In genomic region chr19:17339088-17339741, GRCh38 we compare ENCODE assay signal across 11 cellular contexts. TPM values are rescaled to one million over a fixed set of nuclear protein-coding genes. Genes with fewer than 3 reads are reported as not detected.
DNase-seq lines count a peak whose midpoint lies in the region; ATAC-seq and TF ChIP-seq lines count a peak whose summit lies in the region.
"Had no signal": no experiment of that assay in that cellular context is flagged by ENCODE, and none has a peak within 500 bp of the region (broad histone marks: within the 10 kb centered on the region; RNA-seq: fewer than 3 reads in every experiment).

No MANE protein-coding gene starts in this region.

- peaks cover 20% of the 10 kb centered on the region; the same call in 1 of the 2 replicates for H3F3A ChIP-seq in GM23338 (replicated peaks; ENCODE audit: low read depth)

- H3K9me3 Mint-ChIP-seq in GM23338 (peaks cover 3% of the 10 kb centered on the region; the same call in 1 of the 3 replicates), brain (no peaks in the 10 kb centered on the region)

- peak; percentile 1 for ATAC-seq in GM23338

- H3K27ac Mint-ChIP-seq in GM23338 (no peak overlapping the region), brain (no peak overlapping the region)

- H3K4me3 ChIP-seq in GM23338 (peak overlapping the region; percentile 81; the same call in 1 of the 2 replicates), hepatocyte (no peak overlapping the region)

- H3K36me3 ChIP-seq in GM23338 (ENCODE audit: insufficient read depth), result peaks cover 6% of the 10 kb centered on the region; the same call in 1 of the 2 replicates
- no peaks in the 10 kb centered on the region for H3K36me3 ChIP-seq in hepatocyte (replicated peaks; ENCODE audit: insufficient read depth, low read depth)

- no peaks in the 10 kb centered on the region for H3K9me3 ChIP-seq in hepatocyte (ENCODE audit: low read depth)

- peak overlapping the region; percentile 59 for H3K27ac ChIP-seq in GM23338 (ENCODE audit: low read depth)
- no peak overlapping the region for H3K27ac ChIP-seq in hepatocyte
- H3K27ac ChIP-seq: HL-60 had no signal

- DNase-seq in GM23338 (ENCODE audit: low spot score) (peak; percentile 74), T-helper 2 cell (peak in 3 of 5 experiments; percentile 23 to 44 (median 34)), hepatocyte (ENCODE audit: low spot score) (no peak), NCI-H526 (lab: John Stamatoyannopoulos, UW) (no peak), HCEC 1CT (no peak), NCI-H2227 (lab: John Stamatoyannopoulos, UW; ENCODE audit: unreplicated experiment) (no peak)
- DNase-seq in stimulated activated CD4-positive, alpha-beta T cell treated with anti-CD3 and anti-CD28 coated beads, Interleukin-12 subunit alpha, Interleukin-12 subunit beta, amount 100 ng/mL, for 48 hours (ENCODE audit: low read depth in 2 of 3, low spot score in 1 of 3), result peak in 2 of 3 donors; percentile 53 to 57
- DNase-seq: cortex of kidney, NCI-H2171 had no signal

- H3K27me3 ChIP-seq in GM23338 (ENCODE audit: insufficient read depth) (no peaks in the 10 kb centered on the region), hepatocyte (no peaks in the 10 kb centered on the region)

- H3K4me1 Mint-ChIP-seq in GM23338 (peaks cover 32% of the 10 kb centered on the region), brain (peaks cover 31% of the 10 kb centered on the region)

- H3K27me3 Mint-ChIP-seq in GM23338 (ENCODE audit: insufficient read depth, low read depth, poor library complexity), result peaks cover 24% of the 10 kb centered on the region
- peaks cover 5% of the 10 kb centered on the region for H3K27me3 Mint-ChIP-seq in brain

- no peak overlapping the region for H2AFZ ChIP-seq in GM23338
- H2AFZ ChIP-seq in hepatocyte, result no peak overlapping the region

- H3K9me2 ChIP-seq in GM23338 (ENCODE audit: insufficient read depth) (no peaks in the 10 kb centered on the region), hepatocyte (replicated peaks; ENCODE audit: insufficient read depth) (no peaks in the 10 kb centered on the region)

- H4K20me1 ChIP-seq in GM23338 (replicated peaks; ENCODE audit: insufficient read depth), result no peaks in the 10 kb centered on the region
- H4K20me1 ChIP-seq in hepatocyte (ENCODE audit: insufficient read depth, poor library complexity, severe bottlenecking), result no peaks in the 10 kb centered on the region

- H3K79me2 ChIP-seq in GM23338 (replicated peaks; ENCODE audit: insufficient read depth) (no peaks in the 10 kb centered on the region), hepatocyte (peaks cover 12% of the 10 kb centered on the region)

- H3K4me2 ChIP-seq in GM23338, result peak overlapping the region; percentile 48; the same call in 1 of the 2 replicates
- no peak overlapping the region for H3K4me2 ChIP-seq in hepatocyte

- peak overlapping the region; percentile 95; the same call in 2 of the 3 replicates for H3K4me3 Mint-ChIP-seq in GM23338
- peak overlapping the region; percentile 60 to 97 (median 89) for H3K4me3 Mint-ChIP-seq in brain

- H3K4me1 ChIP-seq in GM23338 (ENCODE audit: insufficient read depth) (peaks cover 26% of the 10 kb centered on the region; the same call in 1 of the 2 replicates), hepatocyte (ENCODE audit: insufficient read depth) (peaks cover 11% of the 10 kb centered on the region)

- WGBS in hepatocyte (ENCODE audit: low lambda C conversion rate, missing lambda C conversion rate), result 97% methylated on average over 25 of the region's 34 CpGs

- TF ChIP-seq CTCF in GM23338 (conservative IDR thresholded peaks at IDR 0.05; ENCODE audit: low read depth in 2 of 2) (no peak), brain (conservative IDR thresholded peaks at IDR 0.05) (no peak), hepatocyte (IDR thresholded peaks at IDR 0.05; ENCODE audit: poor library complexity) (no peak)

- H3K36me3 Mint-ChIP-seq in GM23338 (ENCODE audit: low read depth), result peaks cover 32% of the 10 kb centered on the region
- peaks cover 15% of the 10 kb centered on the region for H3K36me3 Mint-ChIP-seq in brain

TF ChIP-seq in GM23338, 12 proteins besides CTCF, POLR2A, EP300 and RAD21 (continues in another document):
- TF ChIP-seq POLR2AphosphoS5 (IDR thresholded peaks at IDR 0.05; ENCODE audit: low read depth) (no peak), JUNB (IDR thresholded peaks at IDR 0.05; ENCODE audit: unreplicated experiment) (no peak), REST (IDR thresholded peaks at IDR 0.05; ENCODE audit: unreplicated experiment) (no peak), ZNF331 (CRISPR knock-in tag; IDR thresholded peaks at IDR 0.05; ENCODE audit: low read depth) (no peak), STAT1 (IDR thresholded peaks at IDR 0.05; ENCODE audit: unreplicated experiment) (no peak), ZNF114 (CRISPR knock-in tag; IDR thresholded peaks at IDR 0.05) (no peak), EZH2 (IDR thresholded peaks at IDR 0.05; ENCODE audit: low read depth, unreplicated experiment) (no peak), EZH2phosphoT487 (IDR thresholded peaks at IDR 0.05; ENCODE audit: unreplicated experiment) (no peak), NANOG (IDR thresholded peaks at IDR 0.05; ENCODE audit: borderline replicate concordance) (no peak)
- TF ChIP-seq, protein P1, sequence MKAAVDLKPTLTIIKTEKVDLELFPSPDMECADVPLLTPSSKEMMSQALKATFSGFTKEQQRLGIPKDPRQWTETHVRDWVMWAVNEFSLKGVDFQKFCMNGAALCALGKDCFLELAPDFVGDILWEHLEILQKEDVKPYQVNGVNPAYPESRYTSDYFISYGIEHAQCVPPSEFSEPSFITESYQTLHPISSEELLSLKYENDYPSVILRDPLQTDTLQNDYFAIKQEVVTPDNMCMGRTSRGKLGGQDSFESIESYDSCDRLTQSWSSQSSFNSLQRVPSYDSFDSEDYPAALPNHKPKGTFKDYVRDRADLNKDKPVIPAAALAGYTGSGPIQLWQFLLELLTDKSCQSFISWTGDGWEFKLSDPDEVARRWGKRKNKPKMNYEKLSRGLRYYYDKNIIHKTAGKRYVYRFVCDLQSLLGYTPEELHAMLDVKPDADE (IDR thresholded peaks at IDR 0.05), result no peak

RNA-seq across cellular contexts. Expression of gene GTPBP3, which starts 1.9 kb away (rescaled TPM):
- total RNA-seq in GM23338 (2014; rRNA removed; shearing (Covaris generic)), result 67.8 and 78.6 TPM in 2 replicates
- polyA plus RNA-seq in GM23338 (2016; fragmentation: Nextera tagmentation; extraction: Ambion mirVana), result 23.5 and 25.4 TPM in 2 replicates
- 14.5 TPM for polyA plus RNA-seq in brain (ENCODE audit: insufficient read depth, low read depth, low replicate concordance)
- 18.1 and 20.9 TPM in 2 replicates for total RNA-seq in hepatocyte
- 13.2 and 18.1 TPM in 2 replicates for polyA plus RNA-seq in hepatocyte

RNA-seq across cellular contexts. Expression of gene ANO8, which starts 4.6 kb away (rescaled TPM):
- 14.4 and 24.9 TPM in 2 replicates for total RNA-seq in GM23338 (2014; rRNA removed; shearing (Covaris generic))
- 4.3 and 4.5 TPM in 2 replicates for polyA plus RNA-seq in GM23338 (2016; fragmentation: Nextera tagmentation; extraction: Ambion mirVana)
- 14.9 TPM for polyA plus RNA-seq in brain (ENCODE audit: insufficient read depth, low read depth, low replicate concordance)
- 4.6 and 7.3 TPM in 2 replicates for total RNA-seq in hepatocyte
- 1.1 and 1.9 TPM in 2 replicates for polyA plus RNA-seq in hepatocyte

RNA-seq across cellular contexts. Expression of gene DDA1, which starts 29.9 kb away (rescaled TPM):
- total RNA-seq in GM23338 (2014; rRNA removed; shearing (Covaris generic)), result 28.2 and 34.6 TPM in 2 replicates
- polyA plus RNA-seq in GM23338 (2016; fragmentation: Nextera tagmentation; extraction: Ambion mirVana) (107 and 112 TPM in 2 replicates), brain (ENCODE audit: insufficient read depth, low read depth, low replicate concordance) (61.4 TPM), hepatocyte (59.4 and 60.0 TPM in 2 replicates)
- total RNA-seq in hepatocyte, result 29.4 and 43.1 TPM in 2 replicates

RNA-seq across cellular contexts. Expression of gene MRPL34, which starts 33.5 kb away (rescaled TPM):
- 59.9 and 70.6 TPM in 2 replicates for total RNA-seq in GM23338 (2014; rRNA removed; shearing (Covaris generic))
- polyA plus RNA-seq in GM23338 (2016; fragmentation: Nextera tagmentation; extraction: Ambion mirVana) (266 and 280 TPM in 2 replicates), brain (ENCODE audit: insufficient read depth, low read depth, low replicate concordance) (125 TPM), hepatocyte (113 and 131 TPM in 2 replicates)
- 47.7 and 61.1 TPM in 2 replicates for total RNA-seq in hepatocyte

RNA-seq across cellular contexts. Expression of gene ABHD8, which starts 36.0 kb away (rescaled TPM):
- total RNA-seq in GM23338 (2014; rRNA removed; shearing (Covaris generic)), result 11.4 and 16.5 TPM in 2 replicates
- 5.0 and 5.5 TPM in 2 replicates for polyA plus RNA-seq in GM23338 (2016; fragmentation: Nextera tagmentation; extraction: Ambion mirVana)
- polyA plus RNA-seq in brain (ENCODE audit: insufficient read depth, low read depth, low replicate concordance), result 45.7 TPM
- total RNA-seq in hepatocyte, result 12.9 and 15.9 TPM in 2 replicates
- polyA plus RNA-seq in hepatocyte, result 17.6 and 19.3 TPM in 2 replicates

Comparison
In these comparisons a context has a peak if more than half of its experiments do, and no peak if none do; other contexts are left out.
1. DNase-seq: peak in GM23338 (single experiment), T-helper 2 cell (3 of 5) and stimulated activated CD4-positive, alpha-beta T cell treated with anti-CD3 and anti-CD28 coated beads, Interleukin-12 subunit alpha, Interleukin-12 subunit beta, amount 100 ng/mL, for 48 hours (2 of 3); none in hepatocyte (single experiment), NCI-H526 (0 of 2), HCEC 1CT (single experiment) and NCI-H2227 (single experiment).